Comparison of ENCODE assay signal across 8 cellular contexts in the genomic region with DNA sequence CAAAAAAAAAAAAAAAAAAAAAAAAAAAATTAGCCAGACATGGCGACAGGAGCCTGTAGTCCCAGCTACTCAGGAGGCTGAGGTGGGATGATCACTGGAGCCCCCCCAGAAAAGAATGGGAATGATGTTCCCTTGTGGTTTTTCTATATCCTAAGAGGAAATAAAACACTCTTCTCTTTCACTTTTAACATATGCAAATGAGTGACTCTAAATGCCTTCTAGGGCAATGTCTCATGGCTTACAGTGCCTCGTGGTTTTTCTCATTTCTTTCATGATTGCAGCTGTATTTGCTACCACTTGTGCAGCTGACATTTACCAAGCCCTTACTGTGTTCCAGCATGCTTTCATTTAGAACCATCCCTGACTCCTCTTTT. TPM values are rescaled to one million over a fixed set of nuclear protein-coding genes. Genes with fewer than 3 reads are reported as not detected.
A peak's percentile ranks its signal among the peaks of the same experiment; 100 is the strongest.
DNase-seq lines count a peak whose midpoint lies in the region; ATAC-seq and TF ChIP-seq lines count a peak whose summit lies in the region.

No MANE protein-coding gene starts in this region.

- H3K9me3 Mint-ChIP-seq in activated T-cell treated with anti-CD3 and anti-CD28 coated beads, Interleukin-2, amount 50 U/mL, for 4 hours, result no peaks in the 10 kb centered on the region
- H3K9me3 Mint-ChIP-seq in activated CD8-positive, alpha-beta T cell treated with anti-CD3 and anti-CD28 coated beads, Interleukin-2, amount 10 ng/mL, durations not matched to agents 7 days and 5 days (ENCODE audit: insufficient read depth), result no peaks in the 10 kb centered on the region

- H3K36me3 Mint-ChIP-seq in activated T-cell treated with anti-CD3 and anti-CD28 coated beads, Interleukin-2, amount 50 U/mL, for 4 hours (ENCODE audit: insufficient read depth), result no peaks in the 10 kb centered on the region
- no peaks in the 10 kb centered on the region for H3K36me3 Mint-ChIP-seq in activated CD8-positive, alpha-beta T cell treated with anti-CD3 and anti-CD28 coated beads, Interleukin-2, amount 10 ng/mL, durations not matched to agents 7 days and 5 days (ENCODE audit: low read depth)

- no peak for DNase-seq in activated T-cell treated with anti-CD3 and anti-CD28 coated beads, Interleukin-2, amount 50 U/mL, for 4 hours
- DNase-seq in activated T-cell treated with anti-CD3 and anti-CD28 coated beads, Interleukin-2, amount 50 U/mL, for 48 hours, result no peak
- DNase-seq in activated CD8-positive, alpha-beta T cell treated with anti-CD3 and anti-CD28 coated beads, Interleukin-2, amount 10 ng/mL, durations not matched to agents 7 days and 5 days, result peak; percentile 39
- DNase-seq in renal cortical epithelial cell (ENCODE audit: low read depth) (peak; percentile 65), NCI-H82 treated with DMSO at 0.1 percent for 48 hours (lab: John Stamatoyannopoulos, UW; ENCODE audit: unreplicated experiment) (no peak), PC-9 (no peak)

- no peak for TF ChIP-seq CTCF in PC-9 (conservative IDR thresholded peaks at IDR 0.05)

- BruUV-seq in PC-9 (replicated peaks; lab: Mats Ljungman, UMichigan), result no TSS peak

- POLR2A ChIA-PET in activated CD8-positive, alpha-beta T cell treated with anti-CD3 and anti-CD28 coated beads, Interleukin-2, amount 10 ng/mL, durations not matched to agents 7 days and 5 days (lab: Charles Lee), result interaction anchor here (1.2 to 2.5 kb wide), 2 partner anchors 13 to 29 kb away, joined by 4 to 15 read pairs; a partner anchor contains a TSS
- POLR2A ChIA-PET in PC-9 (lab: Charles Lee; ENCODE audit: unreplicated experiment), result interaction anchor here (0.6 kb wide), 1 partner anchor 40 kb away, joined by 3 read pairs; no protein-coding TSS in a partner anchor

- peak overlapping the region; percentile 64 for H3K4me3 Mint-ChIP-seq in activated T-cell treated with anti-CD3 and anti-CD28 coated beads, Interleukin-2, amount 50 U/mL, for 4 hours
- H3K4me3 Mint-ChIP-seq in activated CD8-positive, alpha-beta T cell treated with anti-CD3 and anti-CD28 coated beads, Interleukin-2, amount 10 ng/mL, durations not matched to agents 7 days and 5 days, result peak overlapping the region; percentile 47

- H2AFZ ChIP-seq in PC-9, result no peak overlapping the region

- ATAC-seq in activated T-cell treated with anti-CD3 and anti-CD28 coated beads, Interleukin-2, amount 50 U/mL, for 4 hours, result peak; percentile 87 to 90
- peak; percentile 48 for ATAC-seq in HG03139 (IDR thresholded peaks at IDR 0.05; ENCODE audit: unreplicated experiment)
- peak; percentile 65 for ATAC-seq in activated CD8-positive, alpha-beta T cell treated with anti-CD3 and anti-CD28 coated beads, Interleukin-2, amount 10 ng/mL, durations not matched to agents 7 days and 5 days
- ATAC-seq in GM21526 (IDR thresholded peaks at IDR 0.05; ENCODE audit: low FRiP score, unreplicated experiment), result no peak

- H3K79me2 ChIP-seq in PC-9 (ENCODE audit: low read depth), result no peaks in the 10 kb centered on the region

- H3K4me2 ChIP-seq in PC-9, result no peak overlapping the region

- no peaks in the 10 kb centered on the region for H4K20me1 ChIP-seq in PC-9 (ENCODE audit: insufficient read depth)

- no peak overlapping the region for H3K27ac ChIP-seq in PC-9

- H3K27ac Mint-ChIP-seq in activated CD8-positive, alpha-beta T cell treated with anti-CD3 and anti-CD28 coated beads, Interleukin-2, amount 10 ng/mL, durations not matched to agents 7 days and 5 days, result peak overlapping the region; percentile 90

- no peaks in the 10 kb centered on the region for H3K9me3 ChIP-seq in PC-9 (ENCODE audit: insufficient read depth, low read depth)

- H3K27me3 Mint-ChIP-seq in activated T-cell treated with anti-CD3 and anti-CD28 coated beads, Interleukin-2, amount 50 U/mL, for 4 hours (ENCODE audit: low read depth), result no peaks in the 10 kb centered on the region
- H3K27me3 Mint-ChIP-seq in activated CD8-positive, alpha-beta T cell treated with anti-CD3 and anti-CD28 coated beads, Interleukin-2, amount 10 ng/mL, durations not matched to agents 7 days and 5 days (ENCODE audit: low read depth), result no peaks in the 10 kb centered on the region

- no peaks in the 10 kb centered on the region for H3K27me3 ChIP-seq in PC-9 (ENCODE audit: insufficient read depth, low read depth)

- no peaks in the 10 kb centered on the region for H3K9me2 ChIP-seq in PC-9 (ENCODE audit: insufficient read depth)

- H3K4me1 ChIP-seq in PC-9 (replicated peaks; ENCODE audit: insufficient read depth), result no peaks in the 10 kb centered on the region; the same call in 1 of the 2 replicates

- CTCF ChIA-PET in activated CD8-positive, alpha-beta T cell treated with anti-CD3 and anti-CD28 coated beads, Interleukin-2, amount 10 ng/mL, durations not matched to agents 7 days and 5 days (lab: Charles Lee), result interaction anchor here (0.8 to 14.5 kb wide), 17 partner anchors 9 to 160 kb away, joined by 3 to 310 read pairs (median 4); a partner anchor contains a TSS
- CTCF ChIA-PET in PC-9 (lab: Charles Lee), result interaction anchor here (0.6 to 0.8 kb wide), 3 partner anchors 15 to 71 kb away, joined by 3 to 14 read pairs (median 12); no protein-coding TSS in a partner anchor

- no peaks in the 10 kb centered on the region for H3K36me3 ChIP-seq in PC-9 (ENCODE audit: low read depth)

- 0 out of 2 replicates have a peak, but pooled peaks cover 7% of the 10 kb centered on the region for H3F3A ChIP-seq in PC-9 (ENCODE audit: insufficient read depth, low read depth)

- H3K4me3 ChIP-seq in PC-9, result no peak overlapping the region

- peaks cover 26% of the 10 kb centered on the region for H3K4me1 Mint-ChIP-seq in activated T-cell treated with anti-CD3 and anti-CD28 coated beads, Interleukin-2, amount 50 U/mL, for 4 hours (ENCODE audit: low read depth)
- peaks cover 38% of the 10 kb centered on the region for H3K4me1 Mint-ChIP-seq in activated CD8-positive, alpha-beta T cell treated with anti-CD3 and anti-CD28 coated beads, Interleukin-2, amount 10 ng/mL, durations not matched to agents 7 days and 5 days (ENCODE audit: low read depth)

- intact Hi-C loops in PC-9 (cut with micrococcal nuclease; ENCODE audit: unreplicated experiment), result loop anchor here (10.0 kb wide), 1 partner anchor 91 kb away; a partner anchor contains a TSS

RNA-seq across cellular contexts. Expression of a gene that starts 26.4 kb away (rescaled TPM):
- 10 to 100 TPM; 14.6 to 17.9 (median 16.4) TPM for total RNA-seq in activated T-cell treated with anti-CD3 and anti-CD28 coated beads, Interleukin-2, amount 50 U/mL, for 4 hours
- 10 to 100 TPM; 10.8 to 10.9 TPM for total RNA-seq in activated CD8-positive, alpha-beta T cell treated with anti-CD3 and anti-CD28 coated beads, Interleukin-2, amount 10 ng/mL, durations not matched to agents 7 days and 5 days
- 23.2 and 36.5 TPM in 2 replicates for total RNA-seq in renal cortical epithelial cell
- total RNA-seq in PC-9 (2021), result 6.0 and 6.1 TPM in 2 replicates

RNA-seq across cellular contexts. Expression of a gene that starts 28.8 kb away (rescaled TPM):
- 10 to 100 TPM; 34.9 to 39.1 (median 34.9) TPM for total RNA-seq in activated T-cell treated with anti-CD3 and anti-CD28 coated beads, Interleukin-2, amount 50 U/mL, for 4 hours
- 100 to 1,000 TPM; 108 to 115 TPM for total RNA-seq in activated CD8-positive, alpha-beta T cell treated with anti-CD3 and anti-CD28 coated beads, Interleukin-2, amount 10 ng/mL, durations not matched to agents 7 days and 5 days
- 56.8 and 234 TPM in 2 replicates for total RNA-seq in renal cortical epithelial cell
- 67.2 and 81.8 TPM in 2 replicates for total RNA-seq in PC-9 (2021)

RNA-seq across cellular contexts. Expression of a gene that starts 39.5 kb away (rescaled TPM):
- total RNA-seq in activated T-cell treated with anti-CD3 and anti-CD28 coated beads, Interleukin-2, amount 50 U/mL, for 4 hours, result 1 to 10 TPM in 1 of 3 donors, under 1 TPM in 2; 0.65 to 1.2 (median 0.81) TPM
- total RNA-seq in activated CD8-positive, alpha-beta T cell treated with anti-CD3 and anti-CD28 coated beads, Interleukin-2, amount 10 ng/mL, durations not matched to agents 7 days and 5 days, result 1 to 10 TPM; 5.9 to 8.4 TPM
- total RNA-seq in renal cortical epithelial cell, result 62.8 and 70.7 TPM in 2 replicates
- total RNA-seq in PC-9 (2021), result 35.8 and 50.7 TPM in 2 replicates

Comparison
In these comparisons a context has a peak if more than half of its experiments do, and no peak if none do; other contexts are left out.
1. DNase-seq: peak in activated CD8-positive, alpha-beta T cell treated with anti-CD3 and anti-CD28 coated beads, Interleukin-2, amount 10 ng/mL, durations not matched to agents 7 days and 5 days (single experiment) and renal cortical epithelial cell (single experiment); none in activated T-cell treated with anti-CD3 and anti-CD28 coated beads, Interleukin-2, amount 50 U/mL, for 4 hours (single experiment), activated T-cell treated with anti-CD3 and anti-CD28 coated beads, Interleukin-2, amount 50 U/mL, for 48 hours (0 of 2), NCI-H82 treated with DMSO at 0.1 percent for 48 hours (single experiment) and PC-9 (0 of 2).